Comparison of ENCODE assay signal across 22 cellular contexts in genomic region chr14:104288272-104288671, GRCh38.
DNase-seq lines count a peak whose midpoint lies in the region; ATAC-seq and TF ChIP-seq lines count a peak whose summit lies in the region.
"Had no signal": no experiment of that assay in that cellular context is flagged by ENCODE, and none has a peak within 500 bp of the region (broad histone marks: within the 10 kb centered on the region; RNA-seq: fewer than 3 reads in every experiment).

No MANE protein-coding gene starts in this region.

- WGBS in heart right ventricle, 2 donors, result 88 to 95% methylated on average over 12 of the region's 12 CpGs
- no CpG with 5 or more reads among the region's 12 CpGs for WGBS in neuronal stem cell (ENCODE audit: extremely low coverage in 2 of 2, insufficient read length in 2 of 2, insufficient replicate concordance in 1 of 2), 2 donors
- 90% methylated on average over 12 of the region's 12 CpGs for WGBS in mesenchymal stem cell

- no peaks in the 10 kb centered on the region for H3K4me1 ChIP-seq in heart right ventricle
- H3K4me1 ChIP-seq in left ventricle myocardium inferior, result peaks cover 5% of the 10 kb centered on the region
- H3K4me1 ChIP-seq in neuronal stem cell (ENCODE audit: control insufficient read depth in 2 of 2, insufficient read depth in 1 of 2, low read depth in 1 of 2, low read length in 2 of 2), result peaks cover 11 to 29% of the 10 kb centered on the region in 2 donors
- H3K4me1 ChIP-seq in mesenchymal stem cell (ENCODE audit: control insufficient read depth, insufficient read depth, low read depth, low read length), result no peaks in the 10 kb centered on the region
- H3K4me1 ChIP-seq: HAP-1, psoas muscle, vagina had no signal

- H3K27me3 ChIP-seq in heart right ventricle, result peaks cover 0 to 30% (median 21%) of the 10 kb centered on the region in 7 donors
- H3K27me3 ChIP-seq in left ventricle myocardium inferior (ENCODE audit: low read depth), result peaks cover 25% of the 10 kb centered on the region
- peaks cover 0 to 9% (median 0%) of the 10 kb centered on the region in 3 experiments for H3K27me3 ChIP-seq in neuronal stem cell (ENCODE audit: control insufficient read depth in 3 of 3, insufficient read depth in 3 of 3, low read depth in 1 of 3, low read length in 3 of 3)
- peaks cover 0 to 5% of the 10 kb centered on the region in 2 experiments for H3K27me3 ChIP-seq in mesenchymal stem cell (ENCODE audit: control insufficient read depth in 1 of 2, insufficient read depth in 1 of 2, low read length in 2 of 2)
- H3K27me3 ChIP-seq: BLaER1 treated with 17β-estradiol and CSF1 and Interleukin-3, amounts not matched to agents 10 nM and 100 nM; vagina had no signal

- TF ChIP-seq CTCF in heart right ventricle (IDR thresholded peaks at IDR 0.05), result no peak
- no peak for TF ChIP-seq CTCF in left ventricle myocardium inferior (IDR thresholded peaks at IDR 0.05; ENCODE audit: borderline replicate concordance)

- no peak overlapping the region for H4K91ac ChIP-seq in neuronal stem cell (ENCODE audit: low read depth, low read length, poor library complexity)
- no peak overlapping the region for H4K91ac ChIP-seq in mesenchymal stem cell (ENCODE audit: low read length)

- H2AK5ac ChIP-seq in neuronal stem cell (ENCODE audit: low read depth, low read length), result no peak overlapping the region
- H2AK5ac ChIP-seq in mesenchymal stem cell (ENCODE audit: low read length, severe bottlenecking), result no peak overlapping the region

- no peaks in the 10 kb centered on the region for H3K36me3 ChIP-seq in heart right ventricle
- no peaks in the 10 kb centered on the region for H3K36me3 ChIP-seq in left ventricle myocardium inferior
- H3K36me3 ChIP-seq in neuronal stem cell (replicated peaks in 1 of 2; ENCODE audit: control insufficient read depth in 2 of 2, insufficient read depth in 2 of 2, low read length in 2 of 2), result no peaks in the 10 kb centered on the region
- H3K36me3 ChIP-seq in mesenchymal stem cell (ENCODE audit: control insufficient read depth in 1 of 2, insufficient read depth in 2 of 2, low read depth in 1 of 2, low read length in 2 of 2), result no peaks in the 10 kb centered on the region
- H3K36me3 ChIP-seq: BLaER1 treated with 17β-estradiol and CSF1 and Interleukin-3, amounts not matched to agents 10 nM and 100 nM; HAP-1; vagina had no signal

- no peak overlapping the region for H3K4me3 ChIP-seq in heart right ventricle
- no peak overlapping the region for H3K4me3 ChIP-seq in left ventricle myocardium inferior
- H3K4me3 ChIP-seq in neuronal stem cell (ENCODE audit: low read length in 2 of 2), result no peak overlapping the region
- no peak overlapping the region for H3K4me3 ChIP-seq in mesenchymal stem cell (ENCODE audit: insufficient read depth in 1 of 2, low read depth in 1 of 2, low read length in 2 of 2)
- H3K4me3 ChIP-seq: BLaER1 treated with 17β-estradiol and CSF1 and Interleukin-3, amounts not matched to agents 10 nM and 100 nM; HAP-1; psoas muscle; vagina had no signal

- intact Hi-C loops in cardiac septum (cut with DNase I), result no loop called here
- intact Hi-C loops in heart right ventricle (cut with DNase I), result no loop called here
- intact Hi-C loops in left ventricle myocardium inferior (cut with micrococcal nuclease), result no loop called here

- H3K9ac ChIP-seq in neuronal stem cell (ENCODE audit: low read depth, low read length, poor library complexity) (peak overlapping the region; percentile 74), mesenchymal stem cell (ENCODE audit: low read length) (no peak overlapping the region)
- H3K9ac ChIP-seq: BLaER1 treated with 17β-estradiol and CSF1 and Interleukin-3, amounts not matched to agents 10 nM and 100 nM had no signal

- no peak overlapping the region for H3K18ac ChIP-seq in neuronal stem cell (ENCODE audit: low read length)
- no peak overlapping the region for H3K18ac ChIP-seq in mesenchymal stem cell (ENCODE audit: low read depth in 1 of 2, low read length in 2 of 2)

- H3K4me2 ChIP-seq in neuronal stem cell (ENCODE audit: insufficient read depth, low read length, poor library complexity, severe bottlenecking) (no peak overlapping the region), mesenchymal stem cell (ENCODE audit: low read length, poor library complexity, severe bottlenecking) (no peak overlapping the region)
- H3K4me2 ChIP-seq: BLaER1 treated with 17β-estradiol and CSF1 and Interleukin-3, amounts not matched to agents 10 nM and 100 nM had no signal

- no peak for ATAC-seq in heart right ventricle
- ATAC-seq: activated CD8-positive, alpha-beta memory T cell treated with anti-CD3 and anti-CD28 coated beads, Interleukin-2, amount 10 ng/mL, durations not matched to agents 7 days and 5 days; activated naive CD4-positive, alpha-beta T cell treated with anti-CD3 and anti-CD28 coated beads, Interleukin-2, amount 50 U/mL, for 72 hours; psoas muscle; T-helper 17 cell had no signal

- H2BK15ac ChIP-seq in neuronal stem cell (ENCODE audit: low read length) (no peak overlapping the region), mesenchymal stem cell (ENCODE audit: low read depth, poor library complexity, severe bottlenecking) (no peak overlapping the region)

- H2AFZ ChIP-seq in neuronal stem cell (ENCODE audit: low read length) (no peak overlapping the region), mesenchymal stem cell (ENCODE audit: low read depth, low read length) (no peak overlapping the region)

- H2BK120ac ChIP-seq in neuronal stem cell (ENCODE audit: low read depth, low read length) (no peak overlapping the region), mesenchymal stem cell (ENCODE audit: low read depth, low read length) (no peak overlapping the region)

- no peak overlapping the region for H3K27ac ChIP-seq in heart right ventricle
- no peak overlapping the region for H3K27ac ChIP-seq in left ventricle myocardium inferior (replicated peaks)
- H3K27ac ChIP-seq in neuronal stem cell (replicated peaks; ENCODE audit: low read length), result no peak overlapping the region
- H3K27ac ChIP-seq in mesenchymal stem cell (ENCODE audit: low read length, poor library complexity, severe bottlenecking), result no peak overlapping the region
- H3K27ac ChIP-seq: BLaER1 treated with 17β-estradiol and CSF1 and Interleukin-3, amounts not matched to agents 10 nM and 100 nM; psoas muscle; vagina had no signal

- no peaks in the 10 kb centered on the region for H3K9me3 ChIP-seq in heart right ventricle
- no peaks in the 10 kb centered on the region for H3K9me3 ChIP-seq in left ventricle myocardium inferior (replicated peaks)
- no peaks in the 10 kb centered on the region for H3K9me3 ChIP-seq in neuronal stem cell (replicated peaks in 1 of 2; ENCODE audit: control insufficient read depth in 2 of 2, insufficient read depth in 1 of 2, low read depth in 1 of 2, low read length in 2 of 2)
- H3K9me3 ChIP-seq in mesenchymal stem cell (ENCODE audit: control insufficient read depth, low read length), result no peaks in the 10 kb centered on the region
- H3K9me3 ChIP-seq: HAP-1, psoas muscle, vagina had no signal

- H2BK12ac ChIP-seq in neuronal stem cell (ENCODE audit: low read length) (peak overlapping the region; percentile 1), mesenchymal stem cell (ENCODE audit: low read length in 2 of 2) (no peak overlapping the region)

- H3K14ac ChIP-seq in neuronal stem cell (ENCODE audit: low read length) (no peak overlapping the region), mesenchymal stem cell (ENCODE audit: low read length in 2 of 2) (no peak overlapping the region)

- H3K23ac ChIP-seq in neuronal stem cell (ENCODE audit: low read depth, low read length, poor library complexity) (no peak overlapping the region), mesenchymal stem cell (ENCODE audit: low read length in 2 of 2) (no peak overlapping the region)

- peak; percentile 71 for DNase-seq in cardiac septum (ENCODE audit: low spot score)
- DNase-seq in heart right ventricle, result no peak
- peak; percentile 2 for DNase-seq in left ventricle myocardium inferior
- no peak for DNase-seq in neuronal stem cell (ENCODE audit: low spot score)
- DNase-seq in mesenchymal stem cell, result no peak
- DNase-seq in nucleus accumbens (lab: John Stamatoyannopoulos, UW), result no peak
- no peak for DNase-seq in 8988T
- DNase-seq in NCI-H1092 (lab: John Stamatoyannopoulos, UW), result no peak
- DNase-seq: activated CD4-positive, alpha-beta T cell treated with anti-CD3 and anti-CD28 coated beads, Interleukin-2, amount 10 ng/mL, durations not matched to agents 24 days and 14 days; activated CD8-positive, alpha-beta memory T cell treated with anti-CD3 and anti-CD28 coated beads, Interleukin-2, amount 10 ng/mL, durations not matched to agents 7 days and 5 days; Calu3; Kasumi-1; MV-4-11; NCI-H69; small intestine; stimulated activated CD4-positive, alpha-beta T cell treated with anti-CD3 and anti-CD28 coated beads, Interleukin-2, amount 100 ng/mL, for 24 hours had no signal

- no peak overlapping the region for H2BK5ac ChIP-seq in neuronal stem cell (ENCODE audit: low read length)
- H2BK5ac ChIP-seq in mesenchymal stem cell (ENCODE audit: low read depth, low read length, poor library complexity, severe bottlenecking), result no peak overlapping the region

- H4K8ac ChIP-seq in neuronal stem cell (ENCODE audit: low read depth, low read length), result no peak overlapping the region
- H4K8ac ChIP-seq in mesenchymal stem cell (ENCODE audit: low read length), result no peak overlapping the region

- H3K4ac ChIP-seq in neuronal stem cell (ENCODE audit: low read length) (peak overlapping the region; percentile 19), mesenchymal stem cell (ENCODE audit: low read depth in 1 of 2, low read length in 2 of 2) (no peak overlapping the region)

- H3K79me1 ChIP-seq in neuronal stem cell (ENCODE audit: low read depth, low read length) (no peaks in the 10 kb centered on the region), mesenchymal stem cell (replicated peaks; ENCODE audit: low read length, poor library complexity, severe bottlenecking) (no peaks in the 10 kb centered on the region)

Comparison
In these comparisons a context has a peak if more than half of its experiments do, and no peak if none do; other contexts are left out.
1. DNase-seq: peak in cardiac septum (single experiment) and left ventricle myocardium inferior (single experiment); none in heart right ventricle (0 of 2), neuronal stem cell (single experiment), mesenchymal stem cell (single experiment), nucleus accumbens (0 of 56), 8988T (single experiment) and NCI-H1092 (single experiment).